16 cellular contexts compared by ENCODE assay signal in the genomic region with DNA sequence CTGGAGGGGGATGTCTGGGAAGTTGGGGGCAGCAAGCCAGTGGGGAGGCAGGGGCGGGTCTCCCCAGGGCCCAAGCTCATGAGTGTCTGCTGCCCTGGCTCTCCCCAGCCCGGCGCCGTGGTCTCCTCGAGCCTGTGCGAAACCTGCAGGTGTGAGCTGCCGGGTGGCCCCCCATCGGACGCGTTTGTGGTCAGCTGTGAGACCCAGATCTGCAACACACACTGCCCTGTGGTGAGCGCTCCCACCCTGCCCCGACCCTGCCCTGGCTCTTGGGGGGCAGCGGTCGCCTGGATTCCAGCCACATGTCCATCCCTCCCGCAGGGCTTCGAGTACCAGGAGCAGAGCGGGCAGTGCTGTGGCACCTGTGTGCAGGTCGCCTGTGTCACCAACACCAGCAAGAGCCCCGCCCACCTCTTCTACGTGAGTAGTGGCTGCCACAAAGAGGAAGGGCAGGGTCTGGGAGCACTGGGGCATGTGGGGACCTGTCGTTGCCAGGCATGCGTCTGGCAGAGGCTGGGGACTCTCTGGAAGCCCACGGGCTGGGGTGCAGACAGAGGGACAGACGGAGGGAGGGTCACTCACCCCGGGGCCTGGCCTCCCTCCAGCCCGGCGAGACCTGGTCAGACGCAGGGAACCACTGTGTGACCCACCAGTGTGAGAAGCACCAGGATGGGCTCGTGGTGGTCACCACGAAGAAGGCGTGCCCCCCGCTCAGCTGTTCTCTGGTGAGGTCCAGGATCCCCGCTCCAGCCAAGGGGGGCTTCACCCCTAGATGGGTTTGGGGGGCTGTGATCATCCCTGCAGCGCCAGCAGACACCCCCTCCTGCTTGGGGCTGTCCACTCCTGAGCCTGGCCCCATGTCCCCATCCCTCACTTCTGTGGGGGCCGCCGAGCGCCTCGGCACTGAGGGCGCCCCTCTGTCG. TPM values are rescaled to one million over a fixed set of nuclear protein-coding genes. Genes with fewer than 3 reads are reported as not detected.
A peak's percentile ranks its signal among the peaks of the same experiment; 100 is the strongest.
DNase-seq lines count a peak whose midpoint lies in the region; ATAC-seq, FAIRE-seq and TF ChIP-seq lines count a peak whose summit lies in the region.
"Had no signal": no experiment of that assay in that cellular context is flagged by ENCODE, and none has a peak within 500 bp of the region (broad histone marks: within the 10 kb centered on the region; RNA-seq: fewer than 3 reads in every experiment).

No MANE protein-coding gene starts in this region.

- FAIRE-seq in GM12892 (lab: Jason Lieb, UNC) = no peak
- FAIRE-seq: D721Med had no signal

- no peak for ATAC-seq in HG03097 (IDR thresholded peaks at IDR 0.05; ENCODE audit: low FRiP score, unreplicated experiment)

- DNase-seq in NCI-H748 (lab: John Stamatoyannopoulos, UW; ENCODE audit: unreplicated experiment) (peak; percentile 21), NCI-H748 treated with DMSO at 0.1 percent for 48 hours (lab: John Stamatoyannopoulos, UW) (no peak), GM12892 (ENCODE audit: insufficient read length) (peak; percentile 6), ecto neural progenitor cell (ENCODE audit: low spot score) (peak; percentile 44), posterior vena cava (ENCODE audit: low spot score) (peak; percentile 76), Kasumi-1 (lab: John Stamatoyannopoulos, UW) (no peak), cerebellar nuclear complex (lab: John Stamatoyannopoulos, UW) (no peak)
- DNase-seq: activated CD4-positive, alpha-beta T cell treated with anti-CD3 and anti-CD28 coated beads, Interleukin-2, amount 50 U/mL, for 4 hours; mesendoderm; nucleus accumbens had no signal

- intact Hi-C loops in posterior vena cava (cut with DNase I) = no loop called here

- TF ChIP-seq POLR2A in GM12892 (IDR thresholded peaks at IDR 0.05; ENCODE audit: low read depth, low read length) = no peak

RNA-seq across cellular contexts. Expression of gene MUC5B, which starts 23.8 kb away (rescaled TPM):
- polyA plus RNA-seq in GM12892 (2012; ENCODE audit: missing spikeins) = 0.02 TPM
- under 1 TPM in 1 of 2 donors, not detected in 1; 0.69 TPM for total RNA-seq in posterior vena cava
- total RNA-seq: dermis microvascular lymphatic vessel endothelial cell, fibroblast of lung, temporal lobe had no signal
- polyA plus RNA-seq: AG04450, fibroblast of lung had no signal

RNA-seq across cellular contexts. Expression of gene MUC5AC, which starts 41.3 kb away (rescaled TPM):
- not detected for polyA plus RNA-seq in GM12892 (2012; ENCODE audit: missing spikeins)
- not detected for total RNA-seq in posterior vena cava
- total RNA-seq: dermis microvascular lymphatic vessel endothelial cell, fibroblast of lung had no signal
- polyA plus RNA-seq: fibroblast of lung had no signal

Comparison
In these comparisons a context has a peak if more than half of its experiments do, and no peak if none do; other contexts are left out.
1. DNase-seq: peak in NCI-H748 (single experiment), GM12892 (single experiment), ecto neural progenitor cell (single experiment) and posterior vena cava (single experiment); none in NCI-H748 treated with DMSO at 0.1 percent for 48 hours (single experiment), Kasumi-1 (0 of 2) and cerebellar nuclear complex (0 of 2).